24 cellular contexts compared by ENCODE assay signal in genomic region chr4:3174371-3175338, GRCh38.
DNase-seq lines count a peak whose midpoint lies in the region; ATAC-seq, FAIRE-seq and TF ChIP-seq lines count a peak whose summit lies in the region.
"Had no signal": no experiment of that assay in that cellular context is flagged by ENCODE, and none has a peak within 500 bp of the region (broad histone marks: within the 10 kb centered on the region; RNA-seq: fewer than 3 reads in every experiment).

No MANE protein-coding gene starts in this region.

- no peak overlapping the region for H3K4ac ChIP-seq in mesendoderm (ENCODE audit: low read depth, low read length)

- H2AK5ac ChIP-seq in mesendoderm (ENCODE audit: low read length): no peak overlapping the region

- TF ChIP-seq RAD21 in HepG2 (CRISPR knock-in tag; IDR thresholded peaks at IDR 0.05): no peak

- in situ Hi-C loops in HepG2 (cut with HindIII; ENCODE audit: extremely low pct_ligation_motif_present, low pct_unique_long_range_greater_than_20kb): no loop called here

- H3K79me1 ChIP-seq in mesendoderm (ENCODE audit: low read length): peaks cover 5% of the 10 kb centered on the region

- H3K4me1 ChIP-seq in HepG2 (ENCODE audit: insufficient read depth, low read length): peaks cover 16% of the 10 kb centered on the region
- peaks cover 0 to 7% (median 0%) of the 10 kb centered on the region in 4 donors for H3K4me1 ChIP-seq in right lobe of liver
- H3K4me1 ChIP-seq in mesendoderm (ENCODE audit: control insufficient read depth, low read depth, low read length): peaks cover 1% of the 10 kb centered on the region
- H3K4me1 ChIP-seq in hepatocyte (ENCODE audit: insufficient read depth): peaks cover 5% of the 10 kb centered on the region
- H3K4me1 ChIP-seq in stomach: peaks cover 0 to 11% (median 8%) of the 10 kb centered on the region in 4 donors
- H3K4me1 ChIP-seq: colonic mucosa had no signal

- no peak overlapping the region for H3K56ac ChIP-seq in mesendoderm (ENCODE audit: low read length)

- BruUV-seq in HepG2 (replicated peaks; lab: Mats Ljungman, UMichigan): no TSS peak

- CTCF ChIA-PET in HepG2 (lab: Yijun Ruan, JAX; ENCODE audit: low intra/inter-chr PET ratio, low total read pairs): no interaction called here

- no peak overlapping the region for H3K23ac ChIP-seq in mesendoderm (ENCODE audit: low read length)

- intact Hi-C loops in HepG2 (cut with micrococcal nuclease; ENCODE audit: unreplicated experiment): no loop called here
- intact Hi-C loops in right lobe of liver (cut with DNase I): no loop called here
- intact Hi-C loops in stomach (cut with DNase I; ENCODE audit: low total_unique reads): no loop called here

- no peak overlapping the region for H2BK120ac ChIP-seq in mesendoderm (ENCODE audit: low read depth, low read length)

- ATAC-seq in HepG2 (no peak), right lobe of liver (no peak), GM18873 (IDR thresholded peaks at IDR 0.05; ENCODE audit: low FRiP score, unreplicated experiment) (no peak)
- ATAC-seq: naive thymus-derived CD8-positive, alpha-beta T cell; stimulated activated effector memory CD8-positive, alpha-beta T cell treated with anti-CD3 and anti-CD28 coated beads, Interleukin-12 subunit alpha, Interleukin-12 subunit beta, amount 100 ng/mL, for 72 hours; WTC11 had no signal

- DNase-seq in HepG2 (ENCODE audit: low spot score) (no peak), right lobe of liver (no peak), NCI-H524 (lab: John Stamatoyannopoulos, UW) (peak; percentile 58 to 87), mesendoderm (peak; percentile 79), hepatocyte (ENCODE audit: low spot score) (no peak), stomach (no peak), RKO (ENCODE audit: low spot score) (no peak)
- DNase-seq: activated CD8-positive, alpha-beta memory T cell treated with anti-CD3 and anti-CD28 coated beads, Interleukin-2, amount 50 U/mL, for 4 hours; activated naive CD8-positive, alpha-beta T cell treated with anti-CD3 and anti-CD28 coated beads, Interleukin-2, amount 10 ng/mL, durations not matched to agents 7 days and 5 days; colonic mucosa; H7; naive thymus-derived CD8-positive, alpha-beta T cell; NCI-H1694; stimulated activated CD4-positive, alpha-beta T cell treated with anti-CD3 and anti-CD28 coated beads, Interleukin-1b, Interleukin-23, amount 100 ng/mL, for 48 hours; T-helper 9 cell had no signal

- no peaks in the 10 kb centered on the region for H3K79me2 ChIP-seq in HepG2 (ENCODE audit: insufficient read depth, low read length)
- no peaks in the 10 kb centered on the region for H3K79me2 ChIP-seq in mesendoderm (ENCODE audit: control insufficient read depth, insufficient read depth, low read length)
- H3K79me2 ChIP-seq in hepatocyte: peaks cover 10% of the 10 kb centered on the region

- H2AFZ ChIP-seq in HepG2 (ENCODE audit: low read length): no peak overlapping the region
- H2AFZ ChIP-seq in hepatocyte: no peak overlapping the region

- 96% methylated on average over 12 of the region's 12 CpGs for WGBS in HepG2 (ENCODE audit: low lambda C conversion rate)
- 91% methylated on average over 11 of the region's 12 CpGs for WGBS in right lobe of liver (ENCODE audit: insufficient coverage, low coverage, low lambda C conversion rate, missing lambda C conversion rate)
- WGBS in mesendoderm (ENCODE audit: extremely low coverage, insufficient coverage, low lambda C conversion rate): no CpG with 5 or more reads among the region's 12 CpGs
- WGBS in hepatocyte (ENCODE audit: low lambda C conversion rate, missing lambda C conversion rate): 69% methylated on average over 12 of the region's 12 CpGs
- WGBS in stomach, 5 donors: 79 to 87% (median 83%) methylated on average over 12 of the region's 12 CpGs

- H2BK5ac ChIP-seq in mesendoderm (ENCODE audit: low read length): no peak overlapping the region

- H4K20me1 ChIP-seq in HepG2 (ENCODE audit: insufficient read depth, low read length) (no peaks in the 10 kb centered on the region), hepatocyte (ENCODE audit: insufficient read depth, poor library complexity, severe bottlenecking) (no peaks in the 10 kb centered on the region)

- H3K18ac ChIP-seq in mesendoderm (ENCODE audit: low read length): no peak overlapping the region

- H4K5ac ChIP-seq in mesendoderm (ENCODE audit: low read length): no peak overlapping the region

- H3K9ac ChIP-seq in HepG2 (ENCODE audit: insufficient read depth, low read depth, low read length): no peak overlapping the region
- no peak overlapping the region for H3K9ac ChIP-seq in mesendoderm (ENCODE audit: low read length)

- H3K9me3 ChIP-seq in HepG2 (ENCODE audit: low read length) (no peaks in the 10 kb centered on the region), right lobe of liver (no peaks in the 10 kb centered on the region), hepatocyte (ENCODE audit: low read depth) (no peaks in the 10 kb centered on the region), stomach (no peaks in the 10 kb centered on the region)
- H3K9me3 ChIP-seq: colonic mucosa had no signal

- TF ChIP-seq POLR2A in HepG2 (IDR thresholded peaks at IDR 0.05; ENCODE audit: insufficient read depth in 1 of 2, low read depth in 2 of 2, low read length in 2 of 2) (no peak), right lobe of liver (IDR thresholded peaks at IDR 0.05) (no peak), stomach (IDR thresholded peaks at IDR 0.05) (no peak)

- H3K4me2 ChIP-seq in HepG2 (ENCODE audit: low read depth, low read length) (no peak overlapping the region), mesendoderm (ENCODE audit: low read length) (no peak overlapping the region), hepatocyte (no peak overlapping the region)

- peaks cover 14 to 50% of the 10 kb centered on the region in 2 experiments for H3K36me3 ChIP-seq in HepG2 (replicated peaks in 1 of 2; ENCODE audit: control insufficient read depth in 1 of 2, insufficient read depth in 2 of 2, low read length in 2 of 2)
- peaks cover 0 to 47% (median 12%) of the 10 kb centered on the region in 4 donors for H3K36me3 ChIP-seq in right lobe of liver
- peaks cover 9% of the 10 kb centered on the region for H3K36me3 ChIP-seq in mesendoderm (ENCODE audit: control insufficient read depth, insufficient read depth, low read length)
- H3K36me3 ChIP-seq in hepatocyte (replicated peaks; ENCODE audit: insufficient read depth, low read depth): peaks cover 3% of the 10 kb centered on the region
- H3K36me3 ChIP-seq in stomach: peaks cover 31 to 92% (median 87%) of the 10 kb centered on the region in 4 donors

- H3K27ac ChIP-seq in HepG2 (ENCODE audit: extremely low read length, insufficient read depth, low read length) (no peak overlapping the region), right lobe of liver (no peak overlapping the region), mesendoderm (ENCODE audit: low read depth, low read length) (no peak overlapping the region), hepatocyte (no peak overlapping the region), stomach (no peak overlapping the region)
- H3K27ac ChIP-seq: C4-2B, colonic mucosa, HL-60, skin epidermis had no signal

- no peaks in the 10 kb centered on the region for H3K9me2 ChIP-seq in hepatocyte (replicated peaks; ENCODE audit: insufficient read depth)

- POLR2A ChIA-PET in HepG2 (lab: Yijun Ruan, JAX): no interaction called here

- H4K8ac ChIP-seq in mesendoderm (ENCODE audit: low read depth, low read length): no peak overlapping the region

- H3K27me3 ChIP-seq in HepG2 (ENCODE audit: control insufficient read depth in 1 of 2, insufficient read depth in 2 of 2, low read length in 2 of 2) (no peaks in the 10 kb centered on the region), right lobe of liver (no peaks in the 10 kb centered on the region), mesendoderm (ENCODE audit: insufficient read depth, low read length, poor library complexity) (no peaks in the 10 kb centered on the region), hepatocyte (no peaks in the 10 kb centered on the region), stomach (no peaks in the 10 kb centered on the region)
- H3K27me3 ChIP-seq: colonic mucosa had no signal

- TF ChIP-seq CTCF in HepG2 (CRISPR knock-in tag; IDR thresholded peaks at IDR 0.05) (peak; percentile 8; the same call in 1 of the 2 replicates), right lobe of liver (IDR thresholded peaks at IDR 0.05) (no peak), hepatocyte (IDR thresholded peaks at IDR 0.05; ENCODE audit: poor library complexity) (no peak), stomach (IDR thresholded peaks at IDR 0.05) (no peak)

- FAIRE-seq in HepG2 (lab: Jason Lieb, UNC): no peak
- FAIRE-seq: D721Med, G401.6, urothelium cell line had no signal

- TF ChIP-seq EP300 in HepG2 (IDR thresholded peaks at IDR 0.05; ENCODE audit: low read depth in 2 of 2, low read length in 2 of 2): no peak
- TF ChIP-seq EP300 in HepG2 (CRISPR knock-in tag; IDR thresholded peaks at IDR 0.05; ENCODE audit: borderline replicate concordance): no peak
- no peak for TF ChIP-seq EP300 in stomach (IDR thresholded peaks at IDR 0.05)

- no peak overlapping the region for H2BK15ac ChIP-seq in mesendoderm (replicated peaks; ENCODE audit: low read depth)

- no peak overlapping the region for H3K4me3 ChIP-seq in HepG2 (replicated peaks in 1 of 3; ENCODE audit: insufficient read depth in 1 of 3, low read depth in 2 of 3, low read length in 3 of 3)
- no peak overlapping the region for H3K4me3 ChIP-seq in right lobe of liver
- H3K4me3 ChIP-seq in mesendoderm (ENCODE audit: low read length): no peak overlapping the region
- no peak overlapping the region for H3K4me3 ChIP-seq in hepatocyte
- H3K4me3 ChIP-seq in stomach: no peak overlapping the region
- H3K4me3 ChIP-seq: colonic mucosa, skin epidermis had no signal

TF ChIP-seq in HepG2, 621 proteins besides CTCF, POLR2A, EP300 and RAD21:
- TF ChIP-seq STAG1 (CRISPR knock-in tag; IDR thresholded peaks at IDR 0.05) (peak; percentile 30), ZNF337 (CRISPR knock-in tag; IDR thresholded peaks at IDR 0.05; ENCODE audit: borderline replicate concordance, low read depth) (no peak)

Comparison
In these comparisons a context has a peak if more than half of its experiments do, and no peak if none do; other contexts are left out.
1. DNase-seq: peak in NCI-H524 (2 of 2) and mesendoderm (single experiment); none in HepG2 (single experiment), right lobe of liver (0 of 3), hepatocyte (single experiment), stomach (single experiment) and RKO (single experiment).